ENCODE assay signal across 1 cellular context in genomic region chr2:7681852-7682461, GRCh38.
TF ChIP-seq lines count a peak whose summit lies in the region.

No MANE protein-coding gene starts in this region.

TF ChIP-seq in GM23338, 12 proteins besides CTCF, POLR2A, EP300 and RAD21 (continued from another document):
- no peak for TF ChIP-seq CREB1 (CRISPR knock-in tag; IDR thresholded peaks at IDR 0.05; ENCODE audit: low read depth)
